In genomic region chr11:45984192-45984591, GRCh38 we compare ENCODE assay signal across 21 cellular contexts.
DNase-seq lines count a peak whose midpoint lies in the region; ATAC-seq and TF ChIP-seq lines count a peak whose summit lies in the region.
"Had no signal": no experiment of that assay in that cellular context is flagged by ENCODE, and none has a peak within 500 bp of the region (broad histone marks: within the 10 kb centered on the region; RNA-seq: fewer than 3 reads in every experiment).

No MANE protein-coding gene starts in this region.

- no peak for DNase-seq in activated T-cell treated with anti-CD3 and anti-CD28 coated beads, Interleukin-2, amount 50 U/mL, for 72 hours
- DNase-seq in activated T-cell treated with anti-CD3 and anti-CD28 coated beads for 4 hours (no peak), NCI-H2171 treated with DMSO at 0.1 percent for 48 hours (lab: John Stamatoyannopoulos, UW) (peak; percentile 94), glutamatergic neuron (no peak), retina (peak; percentile 46)
- no peak for DNase-seq in stimulated activated CD4-positive, alpha-beta T cell treated with anti-CD3 and anti-CD28 coated beads, Interleukin-2, amount 100 ng/mL, for 48 hours
- DNase-seq in effector CD8-positive, alpha-beta T cell (lab: John Stamatoyannopoulos, UW): no peak
- DNase-seq: activated CD4-positive, alpha-beta memory T cell treated with anti-CD3 and anti-CD28 coated beads, Interleukin-2, amount 10 ng/mL, durations not matched to agents 7 days and 5 days; activated gamma-delta T cell treated with Interleukin-2 at 50 U/mL for 16 hours; DMS79 treated with DMSO at 0.1 percent for 48 hours; KG1; left cardiac atrium; NCI-H1436; NCI-H2107; NCI-H526; SJCRH30; spleen; stimulated activated CD4-positive, alpha-beta T cell treated with anti-CD3 and anti-CD28 coated beads, Interleukin-4, amount 100 ng/mL, for 24 hours; stimulated activated naive B cell treated with anti-CD40 and anti-IgM and Interleukin-4, amounts not matched to agents 10 μg/mL and 1 μg/mL and 100 μg/mL, for 72 hours had no signal

- ATAC-seq in activated T-cell treated with anti-CD3 and anti-CD28 coated beads, Interleukin-2, amount 50 U/mL, for 72 hours (replicated peaks in 1 of 2): no peak
- ATAC-seq in HG03520 (IDR thresholded peaks at IDR 0.05; ENCODE audit: unreplicated experiment): no peak
- ATAC-seq: GM12878; stimulated activated naive B cell treated with anti-CD40 and anti-IgM and Interleukin-4, amounts not matched to agents 10 μg/mL and 1 μg/mL and 100 μg/mL, for 72 hours had no signal

- H3K4me3 Mint-ChIP-seq in activated T-cell treated with anti-CD3 and anti-CD28 coated beads, Interleukin-2, amount 50 U/mL, for 72 hours: no peak overlapping the region
- peak overlapping the region; percentile 82 for H3K4me3 Mint-ChIP-seq in glutamatergic neuron (ENCODE audit: unreplicated experiment)
- H3K4me3 Mint-ChIP-seq: activated CD4-positive, alpha-beta memory T cell treated with anti-CD3 and anti-CD28 coated beads, Interleukin-2, amount 10 ng/mL, durations not matched to agents 7 days and 5 days; stimulated activated naive B cell treated with anti-CD40 and anti-IgM and Interleukin-4, amounts not matched to agents 10 μg/mL and 1 μg/mL and 100 μg/mL, for 72 hours had no signal

- H3K27me3 Mint-ChIP-seq in activated T-cell treated with anti-CD3 and anti-CD28 coated beads, Interleukin-2, amount 50 U/mL, for 72 hours (ENCODE audit: low read depth): no peaks in the 10 kb centered on the region
- peaks cover 6% of the 10 kb centered on the region for H3K27me3 Mint-ChIP-seq in glutamatergic neuron (ENCODE audit: unreplicated experiment)
- H3K27me3 Mint-ChIP-seq: activated CD4-positive, alpha-beta memory T cell treated with anti-CD3 and anti-CD28 coated beads, Interleukin-2, amount 10 ng/mL, durations not matched to agents 7 days and 5 days; stimulated activated naive B cell treated with anti-CD40 and anti-IgM and Interleukin-4, amounts not matched to agents 10 μg/mL and 1 μg/mL and 100 μg/mL, for 72 hours had no signal

- H3K9me3 Mint-ChIP-seq in activated T-cell treated with anti-CD3 and anti-CD28 coated beads, Interleukin-2, amount 50 U/mL, for 72 hours: no peaks in the 10 kb centered on the region
- peaks cover 7% of the 10 kb centered on the region for H3K9me3 Mint-ChIP-seq in glutamatergic neuron (ENCODE audit: unreplicated experiment)
- H3K9me3 Mint-ChIP-seq: activated CD4-positive, alpha-beta memory T cell treated with anti-CD3 and anti-CD28 coated beads, Interleukin-2, amount 10 ng/mL, durations not matched to agents 7 days and 5 days; stimulated activated naive B cell treated with anti-CD40 and anti-IgM and Interleukin-4, amounts not matched to agents 10 μg/mL and 1 μg/mL and 100 μg/mL, for 72 hours had no signal

- H3K36me3 Mint-ChIP-seq in activated T-cell treated with anti-CD3 and anti-CD28 coated beads, Interleukin-2, amount 50 U/mL, for 72 hours (ENCODE audit: insufficient read depth in 2 of 2): peaks cover 0 to 1% of the 10 kb centered on the region in 2 donors
- no peaks in the 10 kb centered on the region for H3K36me3 Mint-ChIP-seq in glutamatergic neuron (ENCODE audit: unreplicated experiment)

- TF ChIP-seq CTCF in glutamatergic neuron (IDR thresholded peaks at IDR 0.05; ENCODE audit: partially characterized antibody, unreplicated experiment): no peak

- H3K27ac Mint-ChIP-seq in activated T-cell treated with anti-CD3 and anti-CD28 coated beads, Interleukin-2, amount 50 U/mL, for 72 hours: peak overlapping the region; percentile 58
- H3K27ac Mint-ChIP-seq in glutamatergic neuron (ENCODE audit: unreplicated experiment): peak overlapping the region; percentile 98
- H3K27ac Mint-ChIP-seq: activated CD4-positive, alpha-beta memory T cell treated with anti-CD3 and anti-CD28 coated beads, Interleukin-2, amount 10 ng/mL, durations not matched to agents 7 days and 5 days had no signal

- peaks cover 29% of the 10 kb centered on the region for H3K4me1 Mint-ChIP-seq in activated T-cell treated with anti-CD3 and anti-CD28 coated beads, Interleukin-2, amount 50 U/mL, for 72 hours (ENCODE audit: low read depth)
- H3K4me1 Mint-ChIP-seq in glutamatergic neuron (ENCODE audit: low read depth, unreplicated experiment): peaks cover 41% of the 10 kb centered on the region

Comparison
In these comparisons a context has a peak if more than half of its experiments do, and no peak if none do; other contexts are left out.
1. DNase-seq: peak in NCI-H2171 treated with DMSO at 0.1 percent for 48 hours (single experiment) and retina (single experiment); none in activated T-cell treated with anti-CD3 and anti-CD28 coated beads, Interleukin-2, amount 50 U/mL, for 72 hours (0 of 2), activated T-cell treated with anti-CD3 and anti-CD28 coated beads for 4 hours (single experiment), glutamatergic neuron (single experiment), stimulated activated CD4-positive, alpha-beta T cell treated with anti-CD3 and anti-CD28 coated beads, Interleukin-2, amount 100 ng/mL, for 48 hours (0 of 2) and effector CD8-positive, alpha-beta T cell (single experiment).